In genomic region chr19:7903244-7904073, GRCh38 we compare ENCODE assay signal across 1 cellular context.
TF ChIP-seq lines count a peak whose summit lies in the region.

MAP2K7 (plus strand) TSS chr19:7903877; CDS start chr19:7903945, 68 bp downstream.

TF ChIP-seq in liver, 16 proteins besides CTCF, POLR2A, EP300 and RAD21 (continued from another document):
- TF ChIP-seq ZBTB33 (IDR thresholded peaks at IDR 0.05) (no peak), JUND (IDR thresholded peaks at IDR 0.05) (peak in 1 of 2 donors; percentile 66), FOXA1 (IDR thresholded peaks at IDR 0.05) (no peak), SP1 (IDR thresholded peaks at IDR 0.05) (peak; percentile 63)
